21 cellular contexts compared by ENCODE assay signal in the genomic region with DNA sequence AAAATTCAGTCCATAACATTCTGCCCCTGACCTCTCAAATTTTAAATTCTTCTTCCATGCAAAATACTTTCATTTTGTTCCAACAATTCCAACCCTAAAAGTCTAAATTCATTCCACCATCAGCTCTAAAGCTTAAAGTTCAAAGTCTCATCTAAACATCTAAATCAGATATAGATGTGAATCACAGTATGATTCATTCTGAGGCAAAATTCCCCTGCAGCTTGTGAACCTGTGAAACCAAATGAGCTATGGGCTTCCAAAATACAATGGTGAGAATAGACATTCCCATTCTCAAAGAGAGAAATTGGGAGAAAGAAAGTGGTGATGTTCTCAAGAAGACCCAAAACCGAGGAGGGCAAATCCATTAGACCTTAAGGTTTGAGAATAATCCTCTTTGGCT.
DNase-seq lines count a peak whose midpoint lies in the region; ATAC-seq and TF ChIP-seq lines count a peak whose summit lies in the region.
"Had no signal": no experiment of that assay in that cellular context is flagged by ENCODE, and none has a peak within 500 bp of the region (broad histone marks: within the 10 kb centered on the region; RNA-seq: fewer than 3 reads in every experiment).

No MANE protein-coding gene starts in this region.

- H3K4me3 ChIP-seq in RWPE2 (ENCODE audit: severe bottlenecking) (no peak overlapping the region), fibroblast of the aortic adventitia (ENCODE audit: low read depth, low read length) (no peak overlapping the region), spleen (no peak overlapping the region)
- H3K4me3 ChIP-seq: heart left ventricle, prostate gland, tibial artery had no signal

- no peak for DNase-seq in activated T-cell treated with anti-CD3 and anti-CD28 coated beads, Interleukin-2, amount 50 U/mL, for 24 hours
- DNase-seq in activated T-cell treated with anti-CD3 and anti-CD28 coated beads, Interleukin-2, amount 50 U/mL, for 1 hour: no peak
- DNase-seq in RWPE2 (ENCODE audit: low spot score) (no peak), fibroblast of the aortic adventitia (ENCODE audit: low read depth) (peak; percentile 58), stromal cell of bone marrow (ENCODE audit: low read depth) (peak; percentile 18), NAMALWA (ENCODE audit: low spot score) (no peak), spleen (no peak), NCI-H1694 treated with DMSO at 0.1 percent for 48 hours (lab: John Stamatoyannopoulos, UW) (no peak)
- DNase-seq: 8988T; activated CD4-positive, alpha-beta T cell treated with anti-CD3 and anti-CD28 coated beads for 48 hours; activated CD8-positive, alpha-beta memory T cell treated with anti-CD3 and anti-CD28 coated beads, Interleukin-2, amount 50 U/mL, for 48 hours; activated naive CD4-positive, alpha-beta T cell; CD4-positive, alpha-beta T cell; heart left ventricle; MV-4-11; NCI-H2029 treated with DMSO at 0.1 percent for 48 hours; NCI-H510A; nephron progenitor cell; tibial artery had no signal

- no peaks in the 10 kb centered on the region for H3K27me3 ChIP-seq in RWPE2 (ENCODE audit: insufficient read depth, poor library complexity, severe bottlenecking)
- peaks cover 0 to 4% (median 0%) of the 10 kb centered on the region in 7 donors for H3K27me3 ChIP-seq in spleen (replicated peaks in 1 of 7)
- H3K27me3 ChIP-seq: heart left ventricle, tibial artery had no signal

- peaks cover 16% of the 10 kb centered on the region for H3K4me1 Mint-ChIP-seq in activated T-cell treated with anti-CD3 and anti-CD28 coated beads, Interleukin-2, amount 50 U/mL, for 24 hours (ENCODE audit: low read depth)
- H3K4me1 Mint-ChIP-seq: brain had no signal

- WGBS in spleen, 5 donors: 76 to 94% (median 88%) methylated on average over 1 of the region's 1 CpG

- no peak for TF ChIP-seq CTCF in RWPE2 (IDR thresholded peaks at IDR 0.05; ENCODE audit: poor library complexity, severe bottlenecking)
- no peak for TF ChIP-seq CTCF in fibroblast of the aortic adventitia (IDR thresholded peaks at IDR 0.05; ENCODE audit: insufficient read depth, low read length)
- TF ChIP-seq CTCF in spleen (IDR thresholded peaks at IDR 0.05 in 8 of 11, conservative IDR thresholded peaks at IDR 0.05 in 3 of 11): no peak

- H3K36me3 ChIP-seq in RWPE2 (ENCODE audit: low read depth) (no peaks in the 10 kb centered on the region), spleen (no peaks in the 10 kb centered on the region)
- H3K36me3 ChIP-seq: heart left ventricle, prostate gland, tibial artery had no signal

- no peaks in the 10 kb centered on the region for H3K27me3 Mint-ChIP-seq in activated T-cell treated with anti-CD3 and anti-CD28 coated beads, Interleukin-2, amount 50 U/mL, for 24 hours
- H3K27me3 Mint-ChIP-seq: brain; CD4-positive, alpha-beta T cell had no signal

- TF ChIP-seq POLR2A in spleen (IDR thresholded peaks at IDR 0.05): no peak

- no peaks in the 10 kb centered on the region for H3K9me3 Mint-ChIP-seq in activated T-cell treated with anti-CD3 and anti-CD28 coated beads, Interleukin-2, amount 50 U/mL, for 24 hours
- H3K9me3 Mint-ChIP-seq: brain; CD4-positive, alpha-beta T cell; nephron progenitor cell had no signal

- H3K36me3 Mint-ChIP-seq in activated T-cell treated with anti-CD3 and anti-CD28 coated beads, Interleukin-2, amount 50 U/mL, for 24 hours (ENCODE audit: low read depth): no peaks in the 10 kb centered on the region
- H3K36me3 Mint-ChIP-seq: brain had no signal

- H3K4me1 ChIP-seq in RWPE2 (ENCODE audit: insufficient read depth, poor library complexity, severe bottlenecking) (no peaks in the 10 kb centered on the region), spleen (no peaks in the 10 kb centered on the region)
- H3K4me1 ChIP-seq: heart left ventricle, prostate gland, tibial artery had no signal

- H3K27ac Mint-ChIP-seq in activated T-cell treated with anti-CD3 and anti-CD28 coated beads, Interleukin-2, amount 50 U/mL, for 24 hours: peak overlapping the region; percentile 2
- H3K27ac Mint-ChIP-seq: brain; CD4-positive, alpha-beta T cell; nephron progenitor cell had no signal

- H3K9me3 ChIP-seq in RWPE2 (ENCODE audit: severe bottlenecking): no peaks in the 10 kb centered on the region
- no peaks in the 10 kb centered on the region for H3K9me3 ChIP-seq in spleen
- H3K9me3 ChIP-seq: heart left ventricle, prostate gland, tibial artery had no signal

- peak; percentile 56; the same call in 1 of the 3 replicates for ATAC-seq in RWPE2 (ENCODE audit: low read depth)
- ATAC-seq: heart left ventricle had no signal

- no peak overlapping the region for H3K27ac ChIP-seq in RWPE2 (ENCODE audit: poor library complexity, severe bottlenecking)
- H3K27ac ChIP-seq in spleen: no peak overlapping the region
- H3K27ac ChIP-seq: heart left ventricle, prostate gland, tibial artery had no signal

- no peak overlapping the region for H3K4me3 Mint-ChIP-seq in activated T-cell treated with anti-CD3 and anti-CD28 coated beads, Interleukin-2, amount 50 U/mL, for 24 hours
- H3K4me3 Mint-ChIP-seq: brain; CD4-positive, alpha-beta T cell; nephron progenitor cell had no signal

- intact Hi-C loops in spleen (cut with DNase I; ENCODE audit: low total_unique reads): no loop called here

Comparison
In these comparisons a context has a peak if more than half of its experiments do, and no peak if none do; other contexts are left out.
1. DNase-seq: peak in fibroblast of the aortic adventitia (single experiment) and stromal cell of bone marrow (single experiment); none in activated T-cell treated with anti-CD3 and anti-CD28 coated beads, Interleukin-2, amount 50 U/mL, for 24 hours (single experiment), activated T-cell treated with anti-CD3 and anti-CD28 coated beads, Interleukin-2, amount 50 U/mL, for 1 hour (single experiment), RWPE2 (single experiment), NAMALWA (single experiment), spleen (single experiment) and NCI-H1694 treated with DMSO at 0.1 percent for 48 hours (single experiment).